ENCODE assay signal across 1 cellular context in the genomic region with DNA sequence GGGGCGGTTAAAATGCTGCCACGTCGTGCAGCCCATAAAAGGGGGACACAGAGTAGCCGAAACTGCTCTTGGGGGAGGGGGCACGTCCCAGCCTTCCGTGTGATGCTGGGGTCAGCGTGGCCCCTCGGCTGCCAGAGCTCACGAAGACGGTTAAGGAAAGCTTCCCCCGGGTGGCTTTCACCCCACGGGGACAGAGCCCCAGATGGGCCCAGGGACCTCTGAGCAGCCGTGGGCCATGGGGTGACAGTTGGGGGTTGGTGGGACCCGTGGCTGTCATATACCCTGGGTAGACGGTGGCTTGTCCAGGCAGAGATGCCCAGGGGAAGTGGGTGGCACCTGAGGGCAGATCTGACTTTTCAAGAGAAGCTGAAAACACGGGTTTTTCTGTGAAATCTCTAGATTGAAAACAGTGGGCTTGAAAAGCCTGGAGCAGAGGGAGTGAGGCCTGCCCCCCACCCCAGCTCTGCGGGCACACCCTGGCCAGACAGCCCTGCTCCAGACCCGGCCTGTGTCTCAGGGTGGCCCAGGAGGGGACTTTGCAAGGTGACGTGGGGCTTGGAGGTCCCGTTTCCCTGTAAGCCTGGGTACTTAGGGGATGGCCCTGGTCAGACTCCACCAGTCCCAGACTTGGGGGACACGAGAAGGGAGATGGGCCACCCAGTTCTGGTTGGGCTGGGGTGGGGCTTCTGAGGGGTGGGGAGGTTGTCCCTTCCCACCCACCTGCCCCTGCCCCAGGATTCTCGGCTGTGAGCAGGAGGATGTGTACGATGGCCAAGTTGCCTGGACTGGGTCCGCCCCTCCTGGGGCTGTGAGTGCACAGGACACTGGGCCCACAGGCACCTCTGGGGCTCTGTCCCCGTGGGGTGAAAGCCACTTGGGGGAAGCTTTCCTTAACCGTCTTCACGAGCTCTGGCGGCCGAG.
A peak's percentile ranks its signal among the peaks of the same experiment; 100 is the strongest.
TF ChIP-seq lines count a peak whose summit lies in the region.

No MANE protein-coding gene starts in this region.

TF ChIP-seq in K562, 482 proteins besides CTCF, POLR2A, EP300 and RAD21:
- TF ChIP-seq FUS (optimal IDR thresholded peaks at IDR 0.05; ENCODE audit: low read depth, low read length) (no peak), ZFX (CRISPR knock-in tag; IDR thresholded peaks at IDR 0.05) (peak; percentile 19; the same call in 1 of the 2 replicates), ZC3H8 (IDR thresholded peaks at IDR 0.05) (no peak), NFIX (CRISPR knock-in tag; IDR thresholded peaks at IDR 0.05; ENCODE audit: low read depth) (no peak), SPI1 (IDR thresholded peaks at IDR 0.05; ENCODE audit: borderline replicate concordance, low read depth, low read length) (no peak), ZBTB1 (CRISPR knock-in tag; IDR thresholded peaks at IDR 0.05; ENCODE audit: borderline replicate concordance, low read depth) (no peak), TCFL5 (CRISPR knock-in tag; conservative IDR thresholded peaks at IDR 0.05) (no peak)
TF ChIP-seq in K562: peak in this region for 1.
